ENCODE assay signal across 8 cellular contexts in the genomic region with DNA sequence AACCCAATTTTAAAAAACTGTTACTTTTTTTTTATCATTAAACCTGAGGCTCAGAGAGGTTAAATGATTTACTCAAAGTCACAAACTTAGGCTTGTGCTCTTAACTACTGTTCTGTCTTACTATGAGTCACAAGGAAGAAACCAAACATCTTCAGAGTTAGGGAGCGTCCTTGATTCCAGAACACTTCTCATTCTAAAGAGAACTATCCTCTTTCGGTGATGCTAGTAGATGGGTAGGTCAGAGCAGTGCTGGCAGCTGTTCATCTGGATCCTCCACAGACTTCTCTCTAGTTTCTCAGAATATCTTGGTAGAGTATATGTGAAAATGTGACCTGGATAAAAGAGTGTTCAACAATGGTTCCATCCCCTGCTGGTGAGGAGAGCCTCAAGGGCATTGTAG. TPM values are rescaled to one million over a fixed set of nuclear protein-coding genes. Genes with fewer than 3 reads are reported as not detected.
DNase-seq lines count a peak whose midpoint lies in the region; ATAC-seq and TF ChIP-seq lines count a peak whose summit lies in the region.

No MANE protein-coding gene starts in this region.

- TF ChIP-seq POLR2A in GM18505 (IDR thresholded peaks at IDR 0.05; ENCODE audit: borderline replicate concordance, extremely low read depth, insufficient read depth, insufficient read length): no peak

- H3K36me3 Mint-ChIP-seq in activated naive CD8-positive, alpha-beta T cell treated with anti-CD3 and anti-CD28 coated beads, Interleukin-2, amount 50 U/mL, for 24 hours (ENCODE audit: low read depth): peaks cover 21% of the 10 kb centered on the region
- H3K36me3 Mint-ChIP-seq in memory B cell: peaks cover 11% of the 10 kb centered on the region

- ATAC-seq in GM18505 (IDR thresholded peaks at IDR 0.05; ENCODE audit: unreplicated experiment): peak; percentile 18
- ATAC-seq in HG02885 (IDR thresholded peaks at IDR 0.05; ENCODE audit: poor library complexity, unreplicated experiment): peak; percentile 17
- ATAC-seq in activated naive CD8-positive, alpha-beta T cell treated with anti-CD3 and anti-CD28 coated beads, Interleukin-2, amount 50 U/mL, for 24 hours: no peak
- ATAC-seq in memory B cell (ENCODE audit: low read depth): no peak

- no peak for DNase-seq in activated naive CD8-positive, alpha-beta T cell treated with anti-CD3 and anti-CD28 coated beads, Interleukin-2, amount 50 U/mL, for 24 hours
- DNase-seq in memory B cell (ENCODE audit: low spot score in 2 of 2) (no peak), mesenteric fat pad (ENCODE audit: low spot score) (no peak), COR-L47 (lab: John Stamatoyannopoulos, UW) (no peak), NCI-H1436 treated with DMSO at 0.1 percent for 48 hours (lab: John Stamatoyannopoulos, UW) (no peak), NCI-H2107 (lab: John Stamatoyannopoulos, UW) (no peak)

- no peaks in the 10 kb centered on the region for H3K9me3 Mint-ChIP-seq in activated naive CD8-positive, alpha-beta T cell treated with anti-CD3 and anti-CD28 coated beads, Interleukin-2, amount 50 U/mL, for 24 hours
- no peaks in the 10 kb centered on the region for H3K9me3 Mint-ChIP-seq in memory B cell

- H3K4me1 Mint-ChIP-seq in activated naive CD8-positive, alpha-beta T cell treated with anti-CD3 and anti-CD28 coated beads, Interleukin-2, amount 50 U/mL, for 24 hours: peaks cover 74% of the 10 kb centered on the region
- H3K4me1 Mint-ChIP-seq in memory B cell: peaks cover 50% of the 10 kb centered on the region

- no peaks in the 10 kb centered on the region for H3K27me3 Mint-ChIP-seq in activated naive CD8-positive, alpha-beta T cell treated with anti-CD3 and anti-CD28 coated beads, Interleukin-2, amount 50 U/mL, for 24 hours
- no peaks in the 10 kb centered on the region for H3K27me3 Mint-ChIP-seq in memory B cell

- peak overlapping the region; percentile 74 for H3K4me3 Mint-ChIP-seq in activated naive CD8-positive, alpha-beta T cell treated with anti-CD3 and anti-CD28 coated beads, Interleukin-2, amount 50 U/mL, for 24 hours
- peak overlapping the region; percentile 87 for H3K4me3 Mint-ChIP-seq in memory B cell

- H3K27ac Mint-ChIP-seq in activated naive CD8-positive, alpha-beta T cell treated with anti-CD3 and anti-CD28 coated beads, Interleukin-2, amount 50 U/mL, for 24 hours: peak overlapping the region; percentile 74
- peak overlapping the region; percentile 91 for H3K27ac Mint-ChIP-seq in memory B cell

RNA-seq across cellular contexts. Expression of a gene that starts 3.3 kb away (rescaled TPM):
- 200 TPM for total RNA-seq in mesenteric fat pad

RNA-seq across cellular contexts. Expression of a gene that starts 7.9 kb away (rescaled TPM):
- 54.3 TPM for total RNA-seq in mesenteric fat pad

RNA-seq across cellular contexts. Expression of a gene that starts 34.4 kb away (rescaled TPM):
- 0.10 TPM for total RNA-seq in mesenteric fat pad

RNA-seq across cellular contexts. Expression of a gene that starts 35.9 kb away (rescaled TPM):
- total RNA-seq in mesenteric fat pad: 32.9 TPM

Comparison
In these comparisons a context has a peak if more than half of its experiments do, and no peak if none do; other contexts are left out.
1. ATAC-seq: peak in GM18505 (single experiment) and HG02885 (single experiment); none in activated naive CD8-positive, alpha-beta T cell treated with anti-CD3 and anti-CD28 coated beads, Interleukin-2, amount 50 U/mL, for 24 hours (single experiment) and memory B cell (single experiment).